ENCODE assay signal across 29 cellular contexts in genomic region chr17:77297693-77298666, GRCh38.
DNase-seq lines count a peak whose midpoint lies in the region; ATAC-seq, FAIRE-seq and TF ChIP-seq lines count a peak whose summit lies in the region.
"Had no signal": no experiment of that assay in that cellular context is flagged by ENCODE, and none has a peak within 500 bp of the region (broad histone marks: within the 10 kb centered on the region; RNA-seq: fewer than 3 reads in every experiment).

No MANE protein-coding gene starts in this region.

- no peaks in the 10 kb centered on the region for H3K9me3 Mint-ChIP-seq in activated CD8-positive, alpha-beta T cell treated with anti-CD3 and anti-CD28 coated beads for 36 hours
- no peaks in the 10 kb centered on the region for H3K9me3 Mint-ChIP-seq in activated CD8-positive, alpha-beta T cell treated with anti-CD3 and anti-CD28 coated beads, Interleukin-2, amount 10 ng/mL, durations not matched to agents 7 days and 5 days (ENCODE audit: insufficient read depth)
- no peaks in the 10 kb centered on the region for H3K9me3 Mint-ChIP-seq in dendritic cell treated with granulocyte-macrophage colony-stimulating factor and Interleukin-4, amounts not matched to agents 40 ng/mL and 50 ng/mL, for 4 days
- no peaks in the 10 kb centered on the region for H3K9me3 Mint-ChIP-seq in Caco-2 (ENCODE audit: unreplicated experiment)
- H3K9me3 Mint-ChIP-seq: activated CD4-positive, alpha-beta T cell treated with anti-CD3 and anti-CD28 coated beads, Interleukin-2, amount 10 ng/mL, durations not matched to agents 24 days and 14 days; central memory CD8-positive, alpha-beta T cell; endodermal cell had no signal

- no peak overlapping the region for H3K4me3 Mint-ChIP-seq in activated CD8-positive, alpha-beta T cell treated with anti-CD3 and anti-CD28 coated beads for 36 hours
- no peak overlapping the region for H3K4me3 Mint-ChIP-seq in activated CD8-positive, alpha-beta T cell treated with anti-CD3 and anti-CD28 coated beads, Interleukin-2, amount 10 ng/mL, durations not matched to agents 7 days and 5 days
- H3K4me3 Mint-ChIP-seq in dendritic cell treated with granulocyte-macrophage colony-stimulating factor and Interleukin-4, amounts not matched to agents 40 ng/mL and 50 ng/mL, for 4 days, result no peak overlapping the region
- no peak overlapping the region for H3K4me3 Mint-ChIP-seq in Caco-2 (ENCODE audit: unreplicated experiment)
- H3K4me3 Mint-ChIP-seq: activated CD4-positive, alpha-beta T cell treated with anti-CD3 and anti-CD28 coated beads, Interleukin-2, amount 10 ng/mL, durations not matched to agents 24 days and 14 days; central memory CD8-positive, alpha-beta T cell; endodermal cell had no signal

- CTCF ChIA-PET in activated CD8-positive, alpha-beta T cell treated with anti-CD3 and anti-CD28 coated beads for 36 hours (lab: Charles Lee), result no interaction called here
- CTCF ChIA-PET in activated CD8-positive, alpha-beta T cell treated with anti-CD3 and anti-CD28 coated beads, Interleukin-2, amount 10 ng/mL, durations not matched to agents 7 days and 5 days (lab: Charles Lee), result no interaction called here
- CTCF ChIA-PET in A549 (lab: Yijun Ruan, JAX) (interaction anchor here (0.7 to 2.9 kb wide), 7 partner anchors 9 to 33 kb away, joined by 3 to 16 read pairs (median 4); no protein-coding TSS in a partner anchor), Caco-2 (lab: Charles Lee) (interaction anchor here (1.4 to 1.5 kb wide), 2 partner anchors 15 to 16 kb away, joined by 3 to 4 read pairs; no protein-coding TSS in a partner anchor)

- intact Hi-C loops in activated CD8-positive, alpha-beta T cell treated with anti-CD3 and anti-CD28 coated beads for 36 hours (cut with micrococcal nuclease), result no loop called here
- intact Hi-C loops in dendritic cell treated with granulocyte-macrophage colony-stimulating factor and Interleukin-4, amounts not matched to agents 40 ng/mL and 50 ng/mL, for 4 days (cut with micrococcal nuclease), result no loop called here
- intact Hi-C loops in left lung (cut with DNase I), result no loop called here
- intact Hi-C loops in Caco-2 (cut with micrococcal nuclease; ENCODE audit: unreplicated experiment), result no loop called here

- BruUV-seq in Caco-2 (replicated peaks; lab: Mats Ljungman, UMichigan), result no TSS peak

- WGBS in A549 (ENCODE audit: missing lambda C conversion rate), result 82% methylated on average over 8 of the region's 8 CpGs

- H3K27me3 Mint-ChIP-seq in activated CD8-positive, alpha-beta T cell treated with anti-CD3 and anti-CD28 coated beads for 36 hours, result no peaks in the 10 kb centered on the region
- peaks cover 5% of the 10 kb centered on the region for H3K27me3 Mint-ChIP-seq in activated CD8-positive, alpha-beta T cell treated with anti-CD3 and anti-CD28 coated beads, Interleukin-2, amount 10 ng/mL, durations not matched to agents 7 days and 5 days (ENCODE audit: low read depth)
- H3K27me3 Mint-ChIP-seq in dendritic cell treated with granulocyte-macrophage colony-stimulating factor and Interleukin-4, amounts not matched to agents 40 ng/mL and 50 ng/mL, for 4 days, result no peaks in the 10 kb centered on the region
- no peaks in the 10 kb centered on the region for H3K27me3 Mint-ChIP-seq in Caco-2 (ENCODE audit: insufficient read depth, unreplicated experiment)
- H3K27me3 Mint-ChIP-seq: central memory CD8-positive, alpha-beta T cell had no signal

- TF ChIP-seq EP300 in A549 (IDR thresholded peaks at IDR 0.05), result no peak

- no peak for TF ChIP-seq CTCF in activated CD8-positive, alpha-beta T cell treated with anti-CD3 and anti-CD28 coated beads for 36 hours (IDR thresholded peaks at IDR 0.05)
- TF ChIP-seq CTCF in A549 (IDR thresholded peaks at IDR 0.05), result no peak
- TF ChIP-seq CTCF in left lung (IDR thresholded peaks at IDR 0.05), result no peak
- no peak for TF ChIP-seq CTCF in Caco-2 (IDR thresholded peaks at IDR 0.05; ENCODE audit: insufficient read depth in 1 of 2, low read depth in 1 of 2, low read length in 1 of 2, severe bottlenecking in 1 of 2, unreplicated experiment in 1 of 2)

- ATAC-seq in activated CD8-positive, alpha-beta T cell treated with anti-CD3 and anti-CD28 coated beads for 36 hours, result peak; percentile 17
- no peak for ATAC-seq in activated CD8-positive, alpha-beta T cell treated with anti-CD3 and anti-CD28 coated beads, Interleukin-2, amount 10 ng/mL, durations not matched to agents 7 days and 5 days
- ATAC-seq in A549, result peak; percentile 24 to 31; a peak in 5 of 6 replicates
- ATAC-seq in left lung, result no peak
- ATAC-seq: esophagus mucosa had no signal

- TF ChIP-seq RAD21 in A549 (conservative IDR thresholded peaks at IDR 0.05 in 1 of 2, IDR thresholded peaks at IDR 0.05 in 1 of 2), result no peak

- H3K9me3 ChIP-seq in A549 (no peaks in the 10 kb centered on the region), MG63 (no peaks in the 10 kb centered on the region), left lung (peaks cover 0 to 4% of the 10 kb centered on the region in 2 donors), Caco-2 (no peaks in the 10 kb centered on the region)
- H3K9me3 ChIP-seq: ascending aorta, Peyer's patch had no signal

- no peak overlapping the region for H3K4me2 ChIP-seq in A549
- H3K4me2 ChIP-seq: smooth muscle cell had no signal

- peaks cover 2% of the 10 kb centered on the region for H3K4me1 Mint-ChIP-seq in activated CD8-positive, alpha-beta T cell treated with anti-CD3 and anti-CD28 coated beads for 36 hours (ENCODE audit: low read depth)
- no peaks in the 10 kb centered on the region for H3K4me1 Mint-ChIP-seq in activated CD8-positive, alpha-beta T cell treated with anti-CD3 and anti-CD28 coated beads, Interleukin-2, amount 10 ng/mL, durations not matched to agents 7 days and 5 days (ENCODE audit: low read depth)
- H3K4me1 Mint-ChIP-seq in dendritic cell treated with granulocyte-macrophage colony-stimulating factor and Interleukin-4, amounts not matched to agents 40 ng/mL and 50 ng/mL, for 4 days (ENCODE audit: low read depth), result peaks cover 49% of the 10 kb centered on the region
- H3K4me1 Mint-ChIP-seq in Caco-2 (ENCODE audit: low read depth, unreplicated experiment), result peaks cover 31% of the 10 kb centered on the region
- H3K4me1 Mint-ChIP-seq: activated CD4-positive, alpha-beta T cell treated with anti-CD3 and anti-CD28 coated beads, Interleukin-2, amount 10 ng/mL, durations not matched to agents 24 days and 14 days; central memory CD8-positive, alpha-beta T cell had no signal

- H3K4me3 ChIP-seq in A549 (no peak overlapping the region), MG63 (no peak overlapping the region), left lung (no peak overlapping the region), Caco-2 (ENCODE audit: low read depth, low read length) (no peak overlapping the region)
- H3K4me3 ChIP-seq: ascending aorta, left ventricle myocardium inferior, Peyer's patch, smooth muscle cell, tibial artery had no signal

- POLR2A ChIA-PET in activated CD8-positive, alpha-beta T cell treated with anti-CD3 and anti-CD28 coated beads for 36 hours (lab: Charles Lee), result no interaction called here
- POLR2A ChIA-PET in activated CD8-positive, alpha-beta T cell treated with anti-CD3 and anti-CD28 coated beads, Interleukin-2, amount 10 ng/mL, durations not matched to agents 7 days and 5 days (lab: Charles Lee), result no interaction called here
- POLR2A ChIA-PET in A549 (lab: Yijun Ruan, JAX), result interaction anchor here (2.3 kb wide), 1 partner anchor 9 kb away, joined by 7 read pairs; no protein-coding TSS in a partner anchor
- POLR2A ChIA-PET in Caco-2 (lab: Charles Lee), result interaction anchor here (1.6 kb wide), 1 partner anchor 209 kb away, joined by 4 read pairs; no protein-coding TSS in a partner anchor

- H3K4me1 ChIP-seq in A549 (peaks cover 75% of the 10 kb centered on the region), left lung (peaks cover 0 to 11% of the 10 kb centered on the region in 2 donors), Caco-2 (peaks cover 73% of the 10 kb centered on the region)
- H3K4me1 ChIP-seq: ascending aorta, left ventricle myocardium inferior, tibial artery had no signal

- no peak overlapping the region for H3K27ac Mint-ChIP-seq in activated CD8-positive, alpha-beta T cell treated with anti-CD3 and anti-CD28 coated beads for 36 hours
- H3K27ac Mint-ChIP-seq in activated CD8-positive, alpha-beta T cell treated with anti-CD3 and anti-CD28 coated beads, Interleukin-2, amount 10 ng/mL, durations not matched to agents 7 days and 5 days, result no peak overlapping the region
- H3K27ac Mint-ChIP-seq in dendritic cell treated with granulocyte-macrophage colony-stimulating factor and Interleukin-4, amounts not matched to agents 40 ng/mL and 50 ng/mL, for 4 days, result peak overlapping the region; percentile 17
- H3K27ac Mint-ChIP-seq in Caco-2 (ENCODE audit: unreplicated experiment), result no peak overlapping the region
- H3K27ac Mint-ChIP-seq: activated CD4-positive, alpha-beta T cell treated with anti-CD3 and anti-CD28 coated beads, Interleukin-2, amount 10 ng/mL, durations not matched to agents 24 days and 14 days; endodermal cell had no signal

- no peak for TF ChIP-seq POLR2A in A549 (IDR thresholded peaks at IDR 0.05; ENCODE audit: low read length)

- H3K36me3 ChIP-seq in MG63, result peaks cover 58% of the 10 kb centered on the region
- H3K36me3 ChIP-seq in left lung, result no peaks in the 10 kb centered on the region
- H3K36me3 ChIP-seq in Caco-2 (ENCODE audit: control insufficient read depth, insufficient read depth, low read length), result peaks cover 3% of the 10 kb centered on the region; the same call in 1 of the 2 replicates
- H3K36me3 ChIP-seq: ascending aorta, left ventricle myocardium inferior, tibial artery had no signal

- no peaks in the 10 kb centered on the region for H3K36me3 Mint-ChIP-seq in activated CD8-positive, alpha-beta T cell treated with anti-CD3 and anti-CD28 coated beads for 36 hours (ENCODE audit: low read depth)
- no peaks in the 10 kb centered on the region for H3K36me3 Mint-ChIP-seq in activated CD8-positive, alpha-beta T cell treated with anti-CD3 and anti-CD28 coated beads, Interleukin-2, amount 10 ng/mL, durations not matched to agents 7 days and 5 days (ENCODE audit: low read depth)
- H3K36me3 Mint-ChIP-seq in dendritic cell treated with granulocyte-macrophage colony-stimulating factor and Interleukin-4, amounts not matched to agents 40 ng/mL and 50 ng/mL, for 4 days (ENCODE audit: low read depth), result peaks cover 59% of the 10 kb centered on the region
- H3K36me3 Mint-ChIP-seq in Caco-2 (ENCODE audit: insufficient read depth, unreplicated experiment), result peaks cover 49% of the 10 kb centered on the region

- H3K27me3 ChIP-seq in MG63 (no peaks in the 10 kb centered on the region), left lung (no peaks in the 10 kb centered on the region), Caco-2 (replicated peaks; ENCODE audit: control insufficient read depth, insufficient read depth, low read length) (no peaks in the 10 kb centered on the region)
- H3K27me3 ChIP-seq: ascending aorta, BE2C, Peyer's patch had no signal

- peak overlapping the region in 1 of 2 experiments; percentile 49; a peak in 2 of 6 replicates for H3K27ac ChIP-seq in A549
- no peak overlapping the region for H3K27ac ChIP-seq in left lung
- H3K27ac ChIP-seq: ascending aorta, left ventricle myocardium inferior, tibial artery, VCaP had no signal

- no peak for DNase-seq in activated CD8-positive, alpha-beta T cell treated with anti-CD3 and anti-CD28 coated beads for 36 hours
- no peak for DNase-seq in activated CD8-positive, alpha-beta T cell treated with anti-CD3 and anti-CD28 coated beads, Interleukin-2, amount 10 ng/mL, durations not matched to agents 7 days and 5 days
- DNase-seq in A549 (ENCODE audit: low read depth in 1 of 2, low spot score in 1 of 2), result peak in 1 of 2 experiments; percentile 11
- peak; percentile 39 for DNase-seq in MG63
- DNase-seq in left lung, result no peak
- DNase-seq in Caco-2, result no peak
- DNase-seq in HuH-7 (ENCODE audit: low spot score), result no peak
- DNase-seq: ACHN; activated CD4-positive, alpha-beta T cell treated with anti-CD3 and anti-CD28 coated beads, Interleukin-2, amount 10 ng/mL, durations not matched to agents 24 days and 14 days; activated CD8-positive, alpha-beta memory T cell treated with anti-CD3 and anti-CD28 coated beads, Interleukin-2, amount 50 U/mL, for 4 hours; activated effector memory CD4-positive, alpha-beta T cell treated with anti-CD3 and anti-CD28 coated beads, Interleukin-2, amount 50 U/mL, for 16 hours; BE2C; dermis blood vessel endothelial cell; DMS153; glutamatergic neuron; islet precursor cell; left ventricle myocardium inferior; NCI-H146; NCI-H748 treated with DMSO at 0.1 percent for 48 hours; Peyer's patch; tibial artery had no signal

- no peak for FAIRE-seq in A549 (lab: Jason Lieb, UNC)
- FAIRE-seq: GM12891 had no signal

Comparison
In these comparisons a context has a peak if more than half of its experiments do, and no peak if none do; other contexts are left out.
1. ATAC-seq: peak in activated CD8-positive, alpha-beta T cell treated with anti-CD3 and anti-CD28 coated beads for 36 hours (single experiment) and A549 (2 of 2); none in activated CD8-positive, alpha-beta T cell treated with anti-CD3 and anti-CD28 coated beads, Interleukin-2, amount 10 ng/mL, durations not matched to agents 7 days and 5 days (single experiment) and left lung (single experiment).
2. CTCF ChIA-PET loops: an anchor here in A549 (0.7 to 2.9 kb wide) and Caco-2 (1.4 to 1.5 kb wide); none called in activated CD8-positive, alpha-beta T cell treated with anti-CD3 and anti-CD28 coated beads for 36 hours and activated CD8-positive, alpha-beta T cell treated with anti-CD3 and anti-CD28 coated beads, Interleukin-2, amount 10 ng/mL, durations not matched to agents 7 days and 5 days.
3. POLR2A ChIA-PET loops: an anchor here in A549 (2.3 kb wide) and Caco-2 (1.6 kb wide); none called in activated CD8-positive, alpha-beta T cell treated with anti-CD3 and anti-CD28 coated beads for 36 hours and activated CD8-positive, alpha-beta T cell treated with anti-CD3 and anti-CD28 coated beads, Interleukin-2, amount 10 ng/mL, durations not matched to agents 7 days and 5 days.